In genomic region chr2:208983476-208983875, GRCh38 we compare ENCODE assay signal across 18 cellular contexts.
"Had no signal": no experiment of that assay in that cellular context is flagged by ENCODE, and none has a peak within 500 bp of the region (broad histone marks: within the 10 kb centered on the region; RNA-seq: fewer than 3 reads in every experiment).

No MANE protein-coding gene starts in this region.

- H3K9me3 ChIP-seq: lower lobe of right lung, transverse colon had no signal

- H3K36me3 ChIP-seq: lower lobe of right lung, transverse colon had no signal

- H3K27me3 ChIP-seq: transverse colon had no signal

- FAIRE-seq: small intestine had no signal

- H3K4me3 ChIP-seq: coronary artery, lower lobe of right lung, transverse colon had no signal

- DNase-seq: activated CD4-positive, alpha-beta T cell treated with anti-CD3 and anti-CD28 coated beads for 48 hours; activated CD8-positive, alpha-beta memory T cell treated with anti-CD3 and anti-CD28 coated beads, Interleukin-2, amount 50 U/mL, for 48 hours; activated CD8-positive, alpha-beta T cell treated with anti-CD3 and anti-CD28 coated beads, Interleukin-2, amount 10 ng/mL, durations not matched to agents 7 days and 5 days; activated naive CD4-positive, alpha-beta T cell; activated naive CD8-positive, alpha-beta T cell treated with anti-CD3 and anti-CD28 coated beads, Interleukin-2, amount 50 U/mL, for 24 hours; central memory CD4-positive, alpha-beta T cell; effector memory CD4-positive, alpha-beta T cell; hypothalamus; lower lobe of right lung; naive B cell; posterior cingulate gyrus; right cardiac atrium; small intestine; T-cell; transverse colon had no signal

- H3K4me1 ChIP-seq: lower lobe of right lung, transverse colon had no signal

- ATAC-seq: activated CD8-positive, alpha-beta T cell treated with anti-CD3 and anti-CD28 coated beads, Interleukin-2, amount 10 ng/mL, durations not matched to agents 7 days and 5 days; activated naive CD8-positive, alpha-beta T cell treated with anti-CD3 and anti-CD28 coated beads, Interleukin-2, amount 50 U/mL, for 24 hours; lower lobe of right lung; right cardiac atrium; stimulated activated effector memory CD8-positive, alpha-beta T cell treated with anti-CD3 and anti-CD28 coated beads, Interleukin-12 subunit alpha, Interleukin-12 subunit beta, amount 100 ng/mL, for 72 hours; T-cell; WTC11 had no signal

- H3K27ac ChIP-seq: coronary artery, lower lobe of right lung, transverse colon had no signal
